ENCODE assay signal across 8 cellular contexts in genomic region chr20:4949833-4950178, GRCh38. TPM values are rescaled to one million over a fixed set of nuclear protein-coding genes. Genes with fewer than 3 reads are reported as not detected.
DNase-seq lines count a peak whose midpoint lies in the region; ATAC-seq, FAIRE-seq and TF ChIP-seq lines count a peak whose summit lies in the region.

No MANE protein-coding gene starts in this region.

- no peak overlapping the region for H3K27ac ChIP-seq in endothelial cell of umbilical vein (ENCODE audit: insufficient read depth, low read depth, low read length)

- CTCF ChIA-PET in endothelial cell of umbilical vein (lab: Charles Lee), result interaction anchor here (0.9 to 2.9 kb wide), 6 partner anchors 17 to 201 kb away, joined by 3 to 28 read pairs (median 4); no protein-coding TSS in a partner anchor

- DNase-seq in A172 (ENCODE audit: low spot score) (peak; percentile 34), GM12864 (ENCODE audit: low read depth) (no peak), UCSD-AML1 (lab: John Stamatoyannopoulos, UW; ENCODE audit: unreplicated experiment) (peak; percentile 21), endothelial cell of umbilical vein (ENCODE audit: low read depth, low spot score) (peak; percentile 46), NCI-H774 (lab: John Stamatoyannopoulos, UW) (no peak), H7 (no peak)

- H3K27me3 Mint-ChIP-seq in nephron (ENCODE audit: low read depth), result no peaks in the 10 kb centered on the region

- H3K9ac ChIP-seq in endothelial cell of umbilical vein (replicated peaks; ENCODE audit: extremely low read depth, insufficient read depth, low read length), result no peak overlapping the region

- no TSS peak for BruUV-seq in endothelial cell of umbilical vein (replicated peaks; lab: Mats Ljungman, UMichigan)

- peaks cover 3% of the 10 kb centered on the region for H3K79me2 ChIP-seq in endothelial cell of umbilical vein (ENCODE audit: control insufficient read depth, insufficient read depth, low read length)

- intact Hi-C loops in endothelial cell of umbilical vein (cut with micrococcal nuclease), result loop anchor here (2.0 kb wide), 1 partner anchor 135 kb away; no protein-coding TSS in a partner anchor

- POLR2A ChIA-PET in endothelial cell of umbilical vein (lab: Charles Lee), result interaction anchor here (1.1 kb wide), 1 partner anchor 137 kb away, joined by 3 read pairs; no protein-coding TSS in a partner anchor

- TF ChIP-seq POLR2A in endothelial cell of umbilical vein (IDR thresholded peaks at IDR 0.05; ENCODE audit: low read depth, low read length), result no peak

- no peak overlapping the region for H3K4me2 ChIP-seq in endothelial cell of umbilical vein (ENCODE audit: insufficient read depth, low read length)

- H3K4me3 ChIP-seq in GM12864 (ENCODE audit: low read depth, low read length) (peak overlapping the region; percentile 16), endothelial cell of umbilical vein (replicated peaks in 1 of 3; ENCODE audit: insufficient read depth in 1 of 3, low read depth in 1 of 3, low read length in 3 of 3) (no peak overlapping the region), H7 (ENCODE audit: insufficient read depth, low read depth, low read length) (no peak overlapping the region)

- ATAC-seq in HG03196 (IDR thresholded peaks at IDR 0.05; ENCODE audit: unreplicated experiment), result peak; percentile 63

- peaks cover 34% of the 10 kb centered on the region for H3K4me1 Mint-ChIP-seq in nephron

- no peaks in the 10 kb centered on the region for H4K20me1 ChIP-seq in endothelial cell of umbilical vein (replicated peaks; ENCODE audit: control insufficient read depth, extremely low read depth, insufficient read depth, low read length)

- peak; percentile 66 for FAIRE-seq in endothelial cell of umbilical vein (lab: Jason Lieb, UNC)

- TF ChIP-seq CTCF in GM12864 (IDR thresholded peaks at IDR 0.05; ENCODE audit: low read depth, low read length, missing control alignments) (peak; percentile 74), endothelial cell of umbilical vein (IDR thresholded peaks at IDR 0.05; ENCODE audit: extremely low read depth in 1 of 2, insufficient read depth in 1 of 2, low read depth in 1 of 2, low read length in 2 of 2) (peak in 1 of 2 donors; percentile 41), nephron (IDR thresholded peaks at IDR 0.05; ENCODE audit: unreplicated experiment in 3 of 3) (peak; percentile 54 to 60 (median 57))

- H3K4me1 ChIP-seq in endothelial cell of umbilical vein (ENCODE audit: control insufficient read depth, extremely low read depth, insufficient read depth, low read length), result peaks cover 12% of the 10 kb centered on the region

- no peaks in the 10 kb centered on the region for H3K27me3 ChIP-seq in endothelial cell of umbilical vein (ENCODE audit: control insufficient read depth in 2 of 2, insufficient read depth in 2 of 2, low read length in 2 of 2)
- H3K27me3 ChIP-seq in H7 (ENCODE audit: control insufficient read depth, insufficient read depth, low read length), result no peaks in the 10 kb centered on the region

- no peak overlapping the region for H2AFZ ChIP-seq in endothelial cell of umbilical vein (ENCODE audit: low read depth, low read length)

- H3K36me3 Mint-ChIP-seq in nephron (ENCODE audit: low read depth), result peaks cover 6% of the 10 kb centered on the region

- peak overlapping the region in 2 of 3 experiments; percentile 45 to 73 for H3K4me3 Mint-ChIP-seq in nephron

- H3K9me3 ChIP-seq in endothelial cell of umbilical vein (replicated peaks; ENCODE audit: control insufficient read depth, insufficient read depth, low read length), result no peaks in the 10 kb centered on the region

- dilution Hi-C loops in endothelial cell of umbilical vein (cut with MboI; ENCODE audit: extremely low pct_ligation_motif_present, low sequenced_read_pairs), result no loop called here

- peaks cover 12% of the 10 kb centered on the region for H3K9me3 Mint-ChIP-seq in nephron

- no peaks in the 10 kb centered on the region for H3K9me1 ChIP-seq in endothelial cell of umbilical vein (replicated peaks; ENCODE audit: control insufficient read depth, extremely low read depth, insufficient read depth, low read length)

- H3K36me3 ChIP-seq in endothelial cell of umbilical vein (ENCODE audit: control insufficient read depth in 2 of 2, extremely low read depth in 1 of 2, insufficient read depth in 2 of 2, low read length in 2 of 2) (no peaks in the 10 kb centered on the region), H7 (replicated peaks; ENCODE audit: control insufficient read depth, insufficient read depth, low read length) (no peaks in the 10 kb centered on the region)

- H3K27ac Mint-ChIP-seq in nephron, result peak overlapping the region in 2 of 3 experiments; percentile 67 to 84

TF ChIP-seq in endothelial cell of umbilical vein, 7 proteins besides CTCF, POLR2A, EP300 and RAD21:
- TF ChIP-seq JUN (IDR thresholded peaks at IDR 0.05; ENCODE audit: borderline replicate concordance, insufficient read depth, insufficient read length, low read depth) (no peak), GATA2 (IDR thresholded peaks at IDR 0.05; ENCODE audit: insufficient read depth, insufficient read length, low read depth, low read length) (no peak)

RNA-seq across cellular contexts. Expression of gene SLC23A2, which starts 51.5 kb away (rescaled TPM):
- 22.9 and 25.6 TPM in 2 replicates for total RNA-seq in A172 (2014; rRNA removed; shearing (Covaris generic))
- total RNA-seq in endothelial cell of umbilical vein, result 23.3 and 24.4 TPM in 2 replicates
- 21.6 and 24.5 TPM in 2 replicates for polyA plus RNA-seq in endothelial cell of umbilical vein
- 12.8 and 13.4 TPM in 2 replicates for polyA plus RNA-seq in endothelial cell of umbilical vein (2011; cell fraction: cytosol; rRNA removed)
- 39.2 and 40.8 TPM in 2 replicates for polyA plus RNA-seq in endothelial cell of umbilical vein (2011; cell fraction: nucleus; rRNA removed)
- 15.1 and 17.8 TPM in 2 replicates for polyA plus RNA-seq in endothelial cell of umbilical vein (2012)
- polyA minus RNA-seq in endothelial cell of umbilical vein, result 49.1 and 57.1 TPM in 2 replicates
- 5.7 TPM for polyA minus RNA-seq in endothelial cell of umbilical vein (2011; cell fraction: cytosol; rRNA and poly(A)+ RNA removed)
- 32.7 and 41.9 TPM in 2 replicates for polyA minus RNA-seq in endothelial cell of umbilical vein (2011; cell fraction: nucleus; rRNA and poly(A)+ RNA removed)
- 5.9 TPM in 2 replicates for total RNA-seq in H7 (2014; rRNA removed; shearing (Covaris generic))

Comparison
In these comparisons a context has a peak if more than half of its experiments do, and no peak if none do; other contexts are left out.
1. DNase-seq: peak in A172 (single experiment), UCSD-AML1 (single experiment) and endothelial cell of umbilical vein (single experiment); none in GM12864 (single experiment), NCI-H774 (single experiment) and H7 (single experiment).